19 cellular contexts compared by ENCODE assay signal in genomic region chr3:64642327-64643151, GRCh38. TPM values are rescaled to one million over a fixed set of nuclear protein-coding genes. Genes with fewer than 3 reads are reported as not detected.
DNase-seq lines count a peak whose midpoint lies in the region; ATAC-seq and TF ChIP-seq lines count a peak whose summit lies in the region.
"Had no signal": no experiment of that assay in that cellular context is flagged by ENCODE, and none has a peak within 500 bp of the region (broad histone marks: within the 10 kb centered on the region; RNA-seq: fewer than 3 reads in every experiment).

No MANE protein-coding gene starts in this region.

- TF ChIP-seq POLR2A in spleen (IDR thresholded peaks at IDR 0.05): no peak

- dilution Hi-C loops in mammary epithelial cell (cut with HindIII; ENCODE audit: low sequenced_read_pairs): loop anchor here (5.0 kb wide), 1 partner anchor 100 kb away; no protein-coding TSS in a partner anchor

- no peak overlapping the region for H3K4me3 ChIP-seq in spleen
- no peak overlapping the region for H3K4me3 ChIP-seq in mammary epithelial cell (replicated peaks in 1 of 3; ENCODE audit: insufficient read depth in 1 of 3, low read depth in 2 of 3, low read length in 3 of 3)
- H3K4me3 ChIP-seq: lung, ovary had no signal

- no peak for TF ChIP-seq CTCF in spleen (IDR thresholded peaks at IDR 0.05 in 8 of 11, conservative IDR thresholded peaks at IDR 0.05 in 3 of 11)
- no peak for TF ChIP-seq CTCF in mammary epithelial cell (conservative IDR thresholded peaks at IDR 0.05 in 1 of 2, IDR thresholded peaks at IDR 0.05 in 1 of 2; ENCODE audit: extremely low read depth in 1 of 2, insufficient read depth in 1 of 2, low read depth in 1 of 2, low read length in 2 of 2)

- H3K79me2 ChIP-seq in mammary epithelial cell (ENCODE audit: insufficient read depth, low read length): no peaks in the 10 kb centered on the region

- no peak overlapping the region for H3K4me2 ChIP-seq in mammary epithelial cell (ENCODE audit: insufficient read depth, low read depth, low read length)

- H2AFZ ChIP-seq in mammary epithelial cell (ENCODE audit: low read depth, low read length): no peak overlapping the region

- peaks cover 0 to 5% (median 0%) of the 10 kb centered on the region in 8 donors for H3K9me3 ChIP-seq in spleen
- no peaks in the 10 kb centered on the region for H3K9me3 ChIP-seq in mammary epithelial cell (replicated peaks; ENCODE audit: insufficient read depth, low read length)
- H3K9me3 ChIP-seq: ovary had no signal

- H4K20me1 ChIP-seq in mammary epithelial cell (ENCODE audit: insufficient read depth, low read length): no peaks in the 10 kb centered on the region

- intact Hi-C loops in spleen (cut with DNase I; ENCODE audit: low total_unique reads): no loop called here
- intact Hi-C loops in mammary epithelial cell (cut with micrococcal nuclease): no loop called here

- H3K27me3 ChIP-seq in spleen (replicated peaks in 1 of 7) (no peaks in the 10 kb centered on the region), mammary epithelial cell (ENCODE audit: insufficient read depth, low read length) (no peaks in the 10 kb centered on the region)
- H3K27me3 ChIP-seq: ovary had no signal

- H3K4me1 ChIP-seq in spleen (no peaks in the 10 kb centered on the region), mammary epithelial cell (ENCODE audit: insufficient read depth, low read length) (no peaks in the 10 kb centered on the region)

- H3K36me3 ChIP-seq in spleen (peaks cover 0 to 54% (median 2%) of the 10 kb centered on the region in 6 donors), mammary epithelial cell (ENCODE audit: insufficient read depth, low read length) (no peaks in the 10 kb centered on the region)
- H3K36me3 ChIP-seq: ovary had no signal

- POLR2A ChIA-PET in HEK293T (lab: Yijun Ruan, JAX): no interaction called here

- no peak overlapping the region for H3K9ac ChIP-seq in mammary epithelial cell (ENCODE audit: insufficient read depth, low read length)

- ATAC-seq in HG02840 (IDR thresholded peaks at IDR 0.05; ENCODE audit: low FRiP score, unreplicated experiment): no peak
- ATAC-seq: activated T-cell treated with anti-CD3 and anti-CD28 coated beads, Interleukin-2, amount 50 U/mL, for 72 hours; esophagus mucosa had no signal

- BruUV-seq in mammary epithelial cell (replicated peaks; lab: Mats Ljungman, UMichigan): no TSS peak

- WGBS in spleen, 5 donors: 88 to 92% (median 89%) methylated on average over 18 of the region's 18 CpGs
- WGBS in mammary epithelial cell (ENCODE audit: low coverage, missing lambda C conversion rate): 88% methylated on average over 18 of the region's 18 CpGs

- in situ Hi-C loops in mammary epithelial cell (cut with MboI; ENCODE audit: low sequenced_read_pairs in 2 of 2): no loop called here

- DNase-seq in HEK293T (ENCODE audit: extremely low spot score) (peak; percentile 40), NCI-H774 (lab: John Stamatoyannopoulos, UW) (peak; percentile 4), iPS-NIHi11 (ENCODE audit: low spot score) (peak; percentile 38), retina (peak; percentile 70), spleen (no peak), mammary epithelial cell (no peak), substantia nigra (lab: John Stamatoyannopoulos, UW) (no peak)
- DNase-seq: activated CD4-positive, alpha-beta T cell treated with anti-CD3 and anti-CD28 coated beads, Interleukin-2, amount 50 U/mL, for 1 hour; activated T-cell treated with anti-CD3 and anti-CD28 coated beads, Interleukin-2, amount 50 U/mL, for 72 hours; AML-193; DMS53; GOT3; hippocampal formation; KBM-7; ovary; SHP77 treated with DMSO at 0.1 percent for 48 hours had no signal

- H3K27ac ChIP-seq in spleen (no peak overlapping the region), mammary epithelial cell (ENCODE audit: insufficient read depth, low read depth, low read length) (no peak overlapping the region), substantia nigra (ENCODE audit: low read depth, low read length, poor library complexity, severe bottlenecking) (no peak overlapping the region)
- H3K27ac ChIP-seq: ovary had no signal

- CTCF ChIA-PET in HEK293T (lab: Yijun Ruan, JAX): no interaction called here
- CTCF ChIA-PET in mammary epithelial cell (lab: Charles Lee; ENCODE audit: low non-redundant PET): no interaction called here

TF ChIP-seq in HEK293T, 16 proteins besides CTCF, POLR2A, EP300 and RAD21:
- no peak for TF ChIP-seq ARNT (IDR thresholded peaks at IDR 0.05)
- no peak for TF ChIP-seq BHLHE40 (IDR thresholded peaks at IDR 0.05; ENCODE audit: borderline replicate concordance)
- no peak for TF ChIP-seq NFRKB (IDR thresholded peaks at IDR 0.05)
- TF ChIP-seq FOXK2 (IDR thresholded peaks at IDR 0.05): no peak
- no peak for TF ChIP-seq SP1 (IDR thresholded peaks at IDR 0.05)
- no peak for TF ChIP-seq TARDBP (IDR thresholded peaks at IDR 0.05)
- no peak for TF ChIP-seq LEF1 (IDR thresholded peaks at IDR 0.05; ENCODE audit: borderline replicate concordance)
- TF ChIP-seq PKNOX1 (IDR thresholded peaks at IDR 0.05): peak; percentile 70
- TF ChIP-seq CTBP1 (IDR thresholded peaks at IDR 0.05; ENCODE audit: borderline replicate concordance): no peak

RNA-seq across cellular contexts. Expression of gene ADAMTS9, which starts 45.3 kb away (rescaled TPM):
- total RNA-seq in spleen (100 to 1,000 TPM in 1 of 7 donors, 10 to 100 TPM in 6; 28.8 to 112 (median 62.2) TPM), mammary epithelial cell (1 to 10 TPM; 2.7 to 7.5 TPM)
- polyA plus RNA-seq in spleen (10 to 100 TPM in 2 of 3 donors, 1 to 10 TPM in 1; 9.1 to 19.5 (median 15.4) TPM), mammary epithelial cell (0.31 TPM)
- 7.0 TPM for polyA minus RNA-seq in mammary epithelial cell
- total RNA-seq: activated T-cell treated with anti-CD3 and anti-CD28 coated beads, Interleukin-2, amount 50 U/mL, for 72 hours had no signal

Comparison
In these comparisons a context has a peak if more than half of its experiments do, and no peak if none do; other contexts are left out.
1. DNase-seq: peak in HEK293T (single experiment), NCI-H774 (single experiment), iPS-NIHi11 (single experiment) and retina (single experiment); none in spleen (single experiment), mammary epithelial cell (single experiment) and substantia nigra (0 of 49).